ENCODE assay signal across 9 cellular contexts in the genomic region with DNA sequence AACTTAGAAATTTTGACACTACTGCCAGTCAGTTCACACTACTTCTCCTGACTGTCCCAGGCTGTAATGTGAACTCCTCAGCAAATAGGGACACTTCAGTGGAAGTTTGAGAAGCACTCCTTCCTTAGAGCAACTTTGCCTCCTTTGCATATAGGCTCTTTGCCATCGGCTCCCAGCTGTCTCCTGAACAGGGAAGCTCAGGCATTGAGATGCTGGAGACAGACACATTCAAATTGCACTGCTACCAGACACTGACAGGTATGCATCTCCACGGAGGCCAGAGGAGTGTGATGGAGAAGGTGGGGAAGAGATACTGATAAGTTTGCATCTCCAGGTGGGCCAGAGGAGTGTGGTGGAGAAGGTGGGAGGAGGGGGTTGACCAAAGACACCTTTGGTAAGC. TPM values are rescaled to one million over a fixed set of nuclear protein-coding genes. Genes with fewer than 3 reads are reported as not detected.
DNase-seq lines count a peak whose midpoint lies in the region; ATAC-seq and TF ChIP-seq lines count a peak whose summit lies in the region.
"Had no signal": no experiment of that assay in that cellular context is flagged by ENCODE, and none has a peak within 500 bp of the region (broad histone marks: within the 10 kb centered on the region; RNA-seq: fewer than 3 reads in every experiment).

No MANE protein-coding gene starts in this region.

- TF ChIP-seq POLR2A in gastroesophageal sphincter (IDR thresholded peaks at IDR 0.05) = no peak

- H3K4me1 ChIP-seq in gastroesophageal sphincter = peaks cover 9 to 73% (median 26%) of the 10 kb centered on the region in 3 donors

- DNase-seq in DMS 273 (lab: John Stamatoyannopoulos, UW; ENCODE audit: unreplicated experiment) (peak; percentile 46), DMS 273 treated with DMSO at 0.1 percent for 48 hours (lab: John Stamatoyannopoulos, UW) (no peak), anterior cingulate cortex (lab: John Stamatoyannopoulos, UW) (no peak), LoVo (ENCODE audit: low spot score) (no peak)
- DNase-seq: NCI-H82 had no signal

- 83 to 86% methylated on average over 1 to 2 of the region's 2 CpGs for WGBS in gastroesophageal sphincter (ENCODE audit: low coverage in 1 of 2), 2 donors

- no peaks in the 10 kb centered on the region for H3K27me3 ChIP-seq in gastroesophageal sphincter

- H3K4me3 ChIP-seq in gastroesophageal sphincter = peak overlapping the region in 1 of 2 donors; percentile 76
- peak overlapping the region in 4 of 7 experiments; percentile 76 to 93 (median 84) for H3K4me3 ChIP-seq in skin epidermis

- TF ChIP-seq CTCF in VCaP (conservative IDR thresholded peaks at IDR 0.05) (no peak), gastroesophageal sphincter (IDR thresholded peaks at IDR 0.05) (no peak)

- peaks cover 0 to 72% of the 10 kb centered on the region in 2 donors for H3K36me3 ChIP-seq in gastroesophageal sphincter

- ATAC-seq in gastroesophageal sphincter = no peak
- no peak for ATAC-seq in HG03520 (IDR thresholded peaks at IDR 0.05; ENCODE audit: unreplicated experiment)

- no peaks in the 10 kb centered on the region for H3K9me3 ChIP-seq in gastroesophageal sphincter

- no peak for TF ChIP-seq EP300 in gastroesophageal sphincter (IDR thresholded peaks at IDR 0.05)

- H3K27ac ChIP-seq in VCaP (peak overlapping the region; percentile 96), gastroesophageal sphincter (peak overlapping the region in 3 of 4 donors; percentile 13 to 94 (median 32)), skin epidermis (peak overlapping the region in 3 of 21 experiments; percentile 94)

RNA-seq across cellular contexts. Expression of a gene that starts 1.4 kb away (rescaled TPM):
- 10 to 100 TPM; 44.4 to 69.0 (median 52.1) TPM for total RNA-seq in gastroesophageal sphincter

RNA-seq across cellular contexts. Expression of a gene that starts 1.9 kb away (rescaled TPM):
- 1,000 to 10,000 TPM; 1,381 to 2,808 (median 2,000) TPM for total RNA-seq in gastroesophageal sphincter

RNA-seq across cellular contexts. Expression of a gene that starts 10.7 kb away (rescaled TPM):
- 10 to 100 TPM; 10.1 to 11.6 (median 11.1) TPM for total RNA-seq in gastroesophageal sphincter

RNA-seq across cellular contexts. Expression of a gene that starts 22.1 kb away (rescaled TPM):
- 10 to 100 TPM in 3 of 4 donors, 1 to 10 TPM in 1; 5.8 to 90.3 (median 40.0) TPM for total RNA-seq in gastroesophageal sphincter

RNA-seq across cellular contexts. Expression of a gene that starts 37.0 kb away (rescaled TPM):
- 10 to 100 TPM; 37.8 to 63.0 (median 57.9) TPM for total RNA-seq in gastroesophageal sphincter
